Comparison of ENCODE assay signal across 9 cellular contexts in genomic region chr22:37953062-37953436, GRCh38. TPM values are rescaled to one million over a fixed set of nuclear protein-coding genes. Genes with fewer than 3 reads are reported as not detected.
DNase-seq lines count a peak whose midpoint lies in the region; ATAC-seq and TF ChIP-seq lines count a peak whose summit lies in the region.
"Had no signal": no experiment of that assay in that cellular context is flagged by ENCODE, and none has a peak within 500 bp of the region (broad histone marks: within the 10 kb centered on the region; RNA-seq: fewer than 3 reads in every experiment).

No MANE protein-coding gene starts in this region.

- peak overlapping the region; percentile 93 for H3K4me3 ChIP-seq in SU-DHL-6 (ENCODE audit: insufficient read depth, low read length, poor library complexity, severe bottlenecking)
- H3K4me3 ChIP-seq in foreskin fibroblast (ENCODE audit: low read depth in 1 of 2, low read length in 2 of 2), result peak overlapping the region; percentile 92 to 96
- peak overlapping the region; percentile 60 to 81 for H3K4me3 ChIP-seq in prostate gland

- no peak for TF ChIP-seq POLR2A in prostate gland (IDR thresholded peaks at IDR 0.05)

- intact Hi-C loops in prostate gland (cut with DNase I) (loop anchor here (5.0 kb wide), 1 partner anchor 66 kb away; no protein-coding TSS in a partner anchor), posterior cingulate gyrus (cut with DNase I) (loop anchor here (10.0 kb wide), 1 partner anchor 48 kb away; the partner anchor contains the start of gene MICALL1)

- H3K4me1 ChIP-seq in prostate gland (replicated peaks), result no peaks in the 10 kb centered on the region

- under 1% methylated on average over 13 of the region's 13 CpGs for WGBS in prostate gland

- H3K36me3 ChIP-seq in SU-DHL-6 (ENCODE audit: low read length) (no peaks in the 10 kb centered on the region), prostate gland (peaks cover 2 to 5% of the 10 kb centered on the region in 2 donors)

- no peaks in the 10 kb centered on the region for H3K9me3 ChIP-seq in SU-DHL-6 (ENCODE audit: insufficient read depth, low read length)
- no peaks in the 10 kb centered on the region for H3K9me3 ChIP-seq in prostate gland

- ATAC-seq in GM21717 (IDR thresholded peaks at IDR 0.05; ENCODE audit: unreplicated experiment) (peak; percentile 30), GM18519 (IDR thresholded peaks at IDR 0.05; ENCODE audit: low FRiP score, unreplicated experiment) (no peak)

- H2AFZ ChIP-seq in SU-DHL-6 (ENCODE audit: low read depth, low read length, severe bottlenecking), result peak overlapping the region; percentile 92

- H3K9me2 ChIP-seq in SU-DHL-6 (replicated peaks; ENCODE audit: insufficient read depth, low read length), result no peaks in the 10 kb centered on the region

- TF ChIP-seq CTCF in SU-DHL-6 (IDR thresholded peaks at IDR 0.05; ENCODE audit: insufficient read depth, low read length, poor library complexity, severe bottlenecking) (no peak), foreskin fibroblast (IDR thresholded peaks at IDR 0.05; ENCODE audit: low read depth, low read length) (no peak), prostate gland (IDR thresholded peaks at IDR 0.05) (no peak)

- peak overlapping the region; percentile 64 for H3K4me2 ChIP-seq in SU-DHL-6 (ENCODE audit: low read depth, low read length, poor library complexity, severe bottlenecking)

- no peaks in the 10 kb centered on the region for H4K20me1 ChIP-seq in SU-DHL-6 (ENCODE audit: low read depth, low read length)

- DNase-seq in AG20443 (ENCODE audit: low spot score) (peak; percentile 63), foreskin fibroblast (no peak), prostate gland (ENCODE audit: low spot score) (no peak), mucosa of gallbladder (ENCODE audit: low spot score) (no peak), posterior cingulate gyrus (no peak)

- peaks cover 24% of the 10 kb centered on the region for H3K79me2 ChIP-seq in SU-DHL-6 (ENCODE audit: insufficient read depth, low read length)

- no peaks in the 10 kb centered on the region for H3K27me3 ChIP-seq in SU-DHL-6 (ENCODE audit: low read length)
- no peaks in the 10 kb centered on the region for H3K27me3 ChIP-seq in prostate gland (replicated peaks; ENCODE audit: insufficient read depth)

- H3F3A ChIP-seq in SU-DHL-6 (ENCODE audit: insufficient read depth), result no peaks in the 10 kb centered on the region

- no peak overlapping the region for H3K27ac ChIP-seq in SU-DHL-6 (ENCODE audit: low read depth, low read length)
- peak overlapping the region in 1 of 2 donors; percentile 41 for H3K27ac ChIP-seq in prostate gland

- peak overlapping the region; percentile 92 for H3K9ac ChIP-seq in SU-DHL-6 (ENCODE audit: low read length)

RNA-seq across cellular contexts. Expression of gene C22orf23, which starts 0.4 kb away (rescaled TPM):
- 1 to 10 TPM in 1 of 2 donors, not detected in 1; 9.7 TPM for total RNA-seq in prostate gland
- total RNA-seq in mucosa of gallbladder, result not detected

RNA-seq across cellular contexts. Expression of gene POLR2F, which starts 0.5 kb away (rescaled TPM):
- total RNA-seq in prostate gland (100 to 1,000 TPM in 1 of 2 donors, 10 to 100 TPM in 1; 63.1 to 157 TPM), mucosa of gallbladder (80.7 TPM)

RNA-seq across cellular contexts. Expression of gene SOX10, which starts 31.3 kb away (rescaled TPM):
- total RNA-seq in prostate gland, result 1 to 10 TPM; 3.3 to 8.1 TPM
- total RNA-seq in mucosa of gallbladder, result 5.1 TPM
- total RNA-seq: lung microvascular endothelial cell had no signal

RNA-seq across cellular contexts. Expression of gene MICALL1, which starts 47.0 kb away (rescaled TPM):
- total RNA-seq in prostate gland (10 to 100 TPM; 42.8 to 62.8 TPM), mucosa of gallbladder (55.1 TPM)
